31 cellular contexts compared by ENCODE assay signal in genomic region chr10:48701941-48702340, GRCh38. TPM values are rescaled to one million over a fixed set of nuclear protein-coding genes. Genes with fewer than 3 reads are reported as not detected.
"Had no signal": no experiment of that assay in that cellular context is flagged by ENCODE, and none has a peak within 500 bp of the region (broad histone marks: within the 10 kb centered on the region; RNA-seq: fewer than 3 reads in every experiment).

No MANE protein-coding gene starts in this region.

- H3K9me3 Mint-ChIP-seq: activated naive CD4-positive, alpha-beta T cell treated with anti-CD3 and anti-CD28 coated beads, Interleukin-2, amount 10 ng/mL, durations not matched to agents 7 days and 5 days; activated naive CD8-positive, alpha-beta T cell treated with anti-CD3 and anti-CD28 coated beads, Interleukin-2, amount 10 ng/mL, durations not matched to agents 7 days and 5 days; activated T-cell treated with anti-CD3 and anti-CD28 coated beads, Interleukin-2, amount 50 U/mL, for 24 hours; nephron progenitor cell; stimulated activated naive CD8-positive, alpha-beta T cell treated with anti-CD3 and anti-CD28 coated beads, Interleukin-15, amount 100 ng/mL, for 72 hours; T-cell; T-helper 2 cell treated with Interferon-gamma antibody and Interleukin-4, amounts not matched to agents 5 μg/mL and 100 μg/mL, for 36 hours had no signal

- H3K4me3 ChIP-seq: ascending aorta, coronary artery, esophagus squamous epithelium, heart right ventricle, left ventricle myocardium inferior, lung, ovary, skin epidermis, thyroid gland, upper lobe of left lung, vagina had no signal

- H3K9me3 ChIP-seq: ascending aorta, esophagus squamous epithelium, heart right ventricle, left ventricle myocardium inferior, ovary, thyroid gland, upper lobe of left lung, vagina had no signal

- H3K36me3 Mint-ChIP-seq: activated naive CD4-positive, alpha-beta T cell treated with anti-CD3 and anti-CD28 coated beads, Interleukin-2, amount 10 ng/mL, durations not matched to agents 7 days and 5 days; activated naive CD8-positive, alpha-beta T cell treated with anti-CD3 and anti-CD28 coated beads, Interleukin-2, amount 10 ng/mL, durations not matched to agents 7 days and 5 days; T-cell had no signal

- H3K4me1 Mint-ChIP-seq: activated naive CD4-positive, alpha-beta T cell treated with anti-CD3 and anti-CD28 coated beads, Interleukin-2, amount 10 ng/mL, durations not matched to agents 7 days and 5 days; nephron progenitor cell; stimulated activated naive CD8-positive, alpha-beta T cell treated with anti-CD3 and anti-CD28 coated beads, Interleukin-15, amount 100 ng/mL, for 72 hours had no signal

- H3K36me3 ChIP-seq: ascending aorta, brain microvascular endothelial cell, esophagus squamous epithelium, heart right ventricle, left ventricle myocardium inferior, ovary, thyroid gland, upper lobe of left lung, vagina had no signal

- DNase-seq: activated CD4-positive, alpha-beta T cell treated with anti-CD3 and anti-CD28 coated beads for 48 hours; activated CD4-positive, alpha-beta T cell treated with anti-CD3 and anti-CD28 coated beads, Interleukin-2, amount 50 U/mL, for 48 hours; activated CD8-positive, alpha-beta memory T cell treated with anti-CD3 and anti-CD28 coated beads for 24 hours; activated CD8-positive, alpha-beta memory T cell treated with anti-CD3 and anti-CD28 coated beads, Interleukin-2, amount 50 U/mL, for 4 hours; activated gamma-delta T cell; activated naive CD4-positive, alpha-beta T cell treated with anti-CD3 and anti-CD28 coated beads, Interleukin-2, amount 10 ng/mL, durations not matched to agents 7 days and 5 days; activated naive CD8-positive, alpha-beta T cell treated with anti-CD3 and anti-CD28 coated beads, Interleukin-2, amount 10 ng/mL, durations not matched to agents 7 days and 5 days; activated T-cell treated with anti-CD3 and anti-CD28 coated beads, Interleukin-2, amount 50 U/mL, for 24 hours; brain microvascular endothelial cell; esophagus squamous epithelium; foreskin melanocyte; heart right ventricle; left ventricle myocardium inferior; nephron progenitor cell; ovary; stimulated activated CD4-positive, alpha-beta T cell treated with anti-CD3 and anti-CD28 coated beads, Interleukin-12 subunit alpha, Interleukin-12 subunit beta, amount 100 ng/mL, for 4 hours; stimulated activated CD4-positive, alpha-beta T cell treated with anti-CD3 and anti-CD28 coated beads, Interleukin-4, amount 100 ng/mL, for 1 hour; stimulated activated naive CD8-positive, alpha-beta T cell treated with anti-CD3 and anti-CD28 coated beads, Interleukin-15, amount 100 ng/mL, for 72 hours; substantia nigra; T-cell; thyroid gland; upper lobe of left lung had no signal

- H3K4me3 Mint-ChIP-seq: activated naive CD4-positive, alpha-beta T cell treated with anti-CD3 and anti-CD28 coated beads, Interleukin-2, amount 10 ng/mL, durations not matched to agents 7 days and 5 days; activated naive CD8-positive, alpha-beta T cell treated with anti-CD3 and anti-CD28 coated beads, Interleukin-2, amount 10 ng/mL, durations not matched to agents 7 days and 5 days; activated T-cell treated with anti-CD3 and anti-CD28 coated beads, Interleukin-2, amount 50 U/mL, for 24 hours; nephron progenitor cell; stimulated activated naive CD8-positive, alpha-beta T cell treated with anti-CD3 and anti-CD28 coated beads, Interleukin-15, amount 100 ng/mL, for 72 hours; T-cell; T-helper 2 cell treated with Interferon-gamma antibody and Interleukin-4, amounts not matched to agents 5 μg/mL and 100 μg/mL, for 36 hours had no signal

- H3K4me1 ChIP-seq: ascending aorta, thyroid gland, upper lobe of left lung, vagina had no signal

- H3K27me3 ChIP-seq: ascending aorta, brain microvascular endothelial cell, ovary, thyroid gland, upper lobe of left lung, vagina had no signal

- ATAC-seq: heart right ventricle; sciatic nerve; stimulated activated naive CD8-positive, alpha-beta T cell treated with anti-CD3 and anti-CD28 coated beads, Interleukin-15, amount 100 ng/mL, for 72 hours; T-cell had no signal

- H3K27ac Mint-ChIP-seq: activated naive CD4-positive, alpha-beta T cell treated with anti-CD3 and anti-CD28 coated beads, Interleukin-2, amount 10 ng/mL, durations not matched to agents 7 days and 5 days; activated naive CD8-positive, alpha-beta T cell treated with anti-CD3 and anti-CD28 coated beads, Interleukin-2, amount 10 ng/mL, durations not matched to agents 7 days and 5 days; activated T-cell treated with anti-CD3 and anti-CD28 coated beads, Interleukin-2, amount 50 U/mL, for 24 hours; nephron progenitor cell; progenitor cell of endocrine pancreas; stimulated activated naive CD8-positive, alpha-beta T cell treated with anti-CD3 and anti-CD28 coated beads, Interleukin-15, amount 100 ng/mL, for 72 hours; T-cell; T-helper 2 cell treated with Interferon-gamma antibody and Interleukin-4, amounts not matched to agents 5 μg/mL and 100 μg/mL, for 36 hours had no signal

- H3K27ac ChIP-seq: ascending aorta, brain microvascular endothelial cell, coronary artery, esophagus squamous epithelium, heart right ventricle, left ventricle myocardium inferior, ovary, skin epidermis, thyroid gland, upper lobe of left lung, vagina had no signal

RNA-seq across cellular contexts. Expression of gene WDFY4, which starts 17.3 kb away (rescaled TPM):
- total RNA-seq: renal cortical epithelial cell had no signal
